Comparison of ENCODE assay signal across 1 cellular context in genomic region chr4:74217365-74217764, GRCh38.
TF ChIP-seq lines count a peak whose summit lies in the region.

No MANE protein-coding gene starts in this region.

TF ChIP-seq in K562, 482 proteins besides CTCF, POLR2A, EP300 and RAD21 (continued from another document):
- TF ChIP-seq ATF6 (CRISPR knock-in tag; IDR thresholded peaks at IDR 0.05): no peak
- no peak for TF ChIP-seq STAG1 (CRISPR knock-in tag; IDR thresholded peaks at IDR 0.05; ENCODE audit: borderline replicate concordance)
- TF ChIP-seq, protein P1, sequence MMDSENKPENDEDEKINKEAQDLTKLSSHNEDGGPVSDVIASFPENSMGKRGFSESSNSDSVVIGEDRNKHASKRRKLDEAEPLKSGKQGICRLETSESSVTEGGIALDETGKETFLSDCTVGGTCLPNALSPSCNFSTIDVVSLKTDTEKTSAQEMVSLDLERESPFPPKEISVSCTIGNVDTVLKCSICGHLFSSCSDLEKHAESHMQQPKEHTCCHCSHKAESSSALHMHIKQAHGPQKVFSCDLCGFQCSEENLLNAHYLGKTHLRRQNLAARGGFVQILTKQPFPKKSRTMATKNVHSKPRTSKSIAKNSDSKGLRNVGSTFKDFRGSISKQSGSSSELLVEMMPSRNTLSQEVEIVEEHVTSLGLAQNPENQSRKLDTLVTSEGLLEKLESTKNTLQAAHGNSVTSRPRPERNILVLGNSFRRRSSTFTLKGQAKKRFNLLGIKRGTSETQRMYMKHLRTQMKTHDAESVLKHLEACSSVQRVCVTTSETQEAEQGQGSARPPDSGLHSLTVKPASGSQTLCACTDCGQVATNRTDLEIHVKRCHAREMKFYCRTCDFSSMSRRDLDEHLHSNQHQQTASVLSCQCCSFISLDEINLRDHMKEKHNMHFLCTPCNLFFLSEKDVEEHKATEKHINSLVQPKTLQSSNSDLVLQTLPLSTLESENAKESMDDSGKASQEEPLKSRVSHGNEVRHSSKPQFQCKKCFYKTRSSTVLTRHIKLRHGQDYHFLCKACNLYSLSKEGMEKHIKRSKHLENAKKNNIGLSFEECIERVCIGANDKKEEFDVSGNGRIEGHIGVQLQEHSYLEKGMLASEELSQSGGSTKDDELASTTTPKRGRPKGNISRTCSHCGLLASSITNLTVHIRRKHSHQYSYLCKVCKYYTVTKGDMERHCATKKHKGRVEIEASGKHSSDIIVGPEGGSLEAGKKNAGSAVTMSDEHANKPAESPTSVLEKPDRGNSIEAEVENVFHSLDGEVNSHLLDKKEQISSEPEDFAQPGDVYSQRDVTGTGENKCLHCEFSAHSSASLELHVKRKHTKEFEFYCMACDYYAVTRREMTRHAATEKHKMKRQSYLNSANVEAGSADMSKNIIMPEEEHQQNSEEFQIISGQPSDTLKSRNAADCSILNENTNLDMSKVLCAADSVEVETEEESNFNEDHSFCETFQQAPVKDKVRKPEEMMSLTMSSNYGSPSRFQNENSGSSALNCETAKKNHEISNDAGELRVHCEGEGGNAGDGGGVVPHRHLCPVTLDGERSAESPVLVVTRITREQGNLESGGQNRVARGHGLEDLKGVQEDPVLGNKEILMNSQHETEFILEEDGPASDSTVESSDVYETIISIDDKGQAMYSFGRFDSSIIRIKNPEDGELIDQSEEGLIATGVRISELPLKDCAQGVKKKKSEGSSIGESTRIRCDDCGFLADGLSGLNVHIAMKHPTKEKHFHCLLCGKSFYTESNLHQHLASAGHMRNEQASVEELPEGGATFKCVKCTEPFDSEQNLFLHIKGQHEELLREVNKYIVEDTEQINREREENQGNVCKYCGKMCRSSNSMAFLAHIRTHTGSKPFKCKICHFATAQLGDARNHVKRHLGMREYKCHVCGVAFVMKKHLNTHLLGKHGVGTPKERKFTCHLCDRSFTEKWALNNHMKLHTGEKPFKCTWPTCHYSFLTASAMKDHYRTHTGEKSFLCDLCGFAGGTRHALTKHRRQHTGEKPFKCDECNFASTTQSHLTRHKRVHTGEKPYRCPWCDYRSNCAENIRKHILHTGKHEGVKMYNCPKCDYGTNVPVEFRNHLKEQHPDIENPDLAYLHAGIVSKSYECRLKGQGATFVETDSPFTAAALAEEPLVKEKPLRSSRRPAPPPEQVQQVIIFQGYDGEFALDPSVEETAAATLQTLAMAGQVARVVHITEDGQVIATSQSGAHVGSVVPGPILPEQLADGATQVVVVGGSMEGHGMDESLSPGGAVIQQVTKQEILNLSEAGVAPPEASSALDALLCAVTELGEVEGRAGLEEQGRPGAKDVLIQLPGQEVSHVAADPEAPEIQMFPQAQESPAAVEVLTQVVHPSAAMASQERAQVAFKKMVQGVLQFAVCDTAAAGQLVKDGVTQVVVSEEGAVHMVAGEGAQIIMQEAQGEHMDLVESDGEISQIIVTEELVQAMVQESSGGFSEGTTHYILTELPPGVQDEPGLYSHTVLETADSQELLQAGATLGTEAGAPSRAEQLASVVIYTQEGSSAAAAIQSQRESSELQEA (IDR thresholded peaks at IDR 0.05; ENCODE audit: low read depth): no peak
- TF ChIP-seq MEIS2 (IDR thresholded peaks at IDR 0.05; ENCODE audit: partially characterized antibody): peak; percentile 73
- TF ChIP-seq, protein P2, sequence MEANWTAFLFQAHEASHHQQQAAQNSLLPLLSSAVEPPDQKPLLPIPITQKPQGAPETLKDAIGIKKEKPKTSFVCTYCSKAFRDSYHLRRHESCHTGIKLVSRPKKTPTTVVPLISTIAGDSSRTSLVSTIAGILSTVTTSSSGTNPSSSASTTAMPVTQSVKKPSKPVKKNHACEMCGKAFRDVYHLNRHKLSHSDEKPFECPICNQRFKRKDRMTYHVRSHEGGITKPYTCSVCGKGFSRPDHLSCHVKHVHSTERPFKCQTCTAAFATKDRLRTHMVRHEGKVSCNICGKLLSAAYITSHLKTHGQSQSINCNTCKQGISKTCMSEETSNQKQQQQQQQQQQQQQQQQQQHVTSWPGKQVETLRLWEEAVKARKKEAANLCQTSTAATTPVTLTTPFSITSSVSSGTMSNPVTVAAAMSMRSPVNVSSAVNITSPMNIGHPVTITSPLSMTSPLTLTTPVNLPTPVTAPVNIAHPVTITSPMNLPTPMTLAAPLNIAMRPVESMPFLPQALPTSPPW (CRISPR knock-in tag; IDR thresholded peaks at IDR 0.05): no peak
- TF ChIP-seq ZNF444 (CRISPR knock-in tag; IDR thresholded peaks at IDR 0.05): no peak
- TF ChIP-seq, protein P3, sequence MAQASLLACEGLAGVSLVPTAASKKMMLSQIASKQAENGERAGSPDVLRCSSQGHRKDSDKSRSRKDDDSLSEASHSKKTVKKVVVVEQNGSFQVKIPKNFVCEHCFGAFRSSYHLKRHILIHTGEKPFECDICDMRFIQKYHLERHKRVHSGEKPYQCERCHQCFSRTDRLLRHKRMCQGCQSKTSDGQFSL (CRISPR knock-in tag; IDR thresholded peaks at IDR 0.05): no peak
- TF ChIP-seq, protein P3 (tag; IDR thresholded peaks at IDR 0.05): no peak
- no peak for TF ChIP-seq FOS (IDR thresholded peaks at IDR 0.05; ENCODE audit: extremely low read depth, insufficient read length)
- TF ChIP-seq SIRT6 (IDR thresholded peaks at IDR 0.05; ENCODE audit: low read depth, low read length): no peak
- TF ChIP-seq ATF7 (IDR thresholded peaks at IDR 0.05): 0 out of 2 replicates have a peak, but pooled peaks have one; percentile 13
- no peak for TF ChIP-seq ZNF696 (CRISPR knock-in tag; conservative IDR thresholded peaks at IDR 0.05)
- TF ChIP-seq C11orf30 (IDR thresholded peaks at IDR 0.05; ENCODE audit: low read depth): peak; percentile 76
- no peak for TF ChIP-seq TCF7L2 (IDR thresholded peaks at IDR 0.05; ENCODE audit: low read depth, low read length)
- TF ChIP-seq KDM2B (CRISPR knock-in tag; IDR thresholded peaks at IDR 0.05): no peak
- no peak for TF ChIP-seq IRF9 (tag; IDR thresholded peaks at IDR 0.05)
- TF ChIP-seq ZNF507 (tag; conservative IDR thresholded peaks at IDR 0.05): no peak
- TF ChIP-seq HDAC3 (IDR thresholded peaks at IDR 0.05; ENCODE audit: borderline replicate concordance, partially characterized antibody): no peak
- no peak for TF ChIP-seq ZNF830 (CRISPR knock-in tag; IDR thresholded peaks at IDR 0.05)
- TF ChIP-seq HDAC8 (tag; IDR thresholded peaks at IDR 0.05): no peak
- no peak for TF ChIP-seq NFE2L1 (tag; IDR thresholded peaks at IDR 0.05; ENCODE audit: borderline replicate concordance, low read depth)
- TF ChIP-seq TGIF2 (CRISPR knock-in tag; IDR thresholded peaks at IDR 0.05): no peak
- TF ChIP-seq PBX2 (CRISPR knock-in tag; IDR thresholded peaks at IDR 0.05; ENCODE audit: low read depth): no peak
- TF ChIP-seq PBX2 (tag; conservative IDR thresholded peaks at IDR 0.05; ENCODE audit: low read depth): peak; percentile 49; the same call in 1 of the 2 replicates
- no peak for TF ChIP-seq ZNF586 (CRISPR knock-in tag; conservative IDR thresholded peaks at IDR 0.05)
